Comparison of ENCODE assay signal across 22 cellular contexts in genomic region chr2:149744845-149745244, GRCh38.
DNase-seq lines count a peak whose midpoint lies in the region; ATAC-seq and TF ChIP-seq lines count a peak whose summit lies in the region.
"Had no signal": no experiment of that assay in that cellular context is flagged by ENCODE, and none has a peak within 500 bp of the region (broad histone marks: within the 10 kb centered on the region; RNA-seq: fewer than 3 reads in every experiment).

No MANE protein-coding gene starts in this region.

- no peaks in the 10 kb centered on the region for H3K27me3 ChIP-seq in AG04450 (ENCODE audit: control insufficient read depth, insufficient read depth, low read length)
- H3K27me3 ChIP-seq: heart right ventricle, upper lobe of right lung had no signal

- no peak overlapping the region for H3K4me3 ChIP-seq in AG04450 (ENCODE audit: low read depth, low read length)
- no peak overlapping the region for H3K4me3 ChIP-seq in cardiac fibroblast (replicated peaks in 1 of 2; ENCODE audit: low read depth in 2 of 2, low read length in 2 of 2)
- H3K4me3 ChIP-seq: heart right ventricle, mucosa of descending colon, skin epidermis, upper lobe of right lung had no signal

- no peak for DNase-seq in AG04450 (ENCODE audit: low read depth, low spot score)
- DNase-seq in M059J (ENCODE audit: low read depth), result peak; percentile 45
- DNase-seq in cardiac fibroblast (ENCODE audit: low read depth in 2 of 2), result peak; percentile 62 to 75
- DNase-seq in iris pigment epithelial cell (ENCODE audit: low read depth), result peak; percentile 83
- DNase-seq in T1000 (lab: John Stamatoyannopoulos, UW), result no peak
- DNase-seq: ACHN; activated CD4-positive, alpha-beta T cell treated with anti-CD3 and anti-CD28 coated beads, Interleukin-2, amount 50 U/mL, for 1 hour; activated T-cell treated with anti-CD3 and anti-CD28 coated beads, Interleukin-2, amount 50 U/mL, for 1 hour; caudate nucleus; GF-D8; heart right ventricle; KG1; mucosa of descending colon; NCI-H1417 treated with DMSO at 0.1 percent for 48 hours; nucleus accumbens; stimulated activated naive CD4-positive, alpha-beta T cell treated with Interleukin-2 at 50 U/mL for 16 hours; upper lobe of right lung had no signal

- ATAC-seq in HG02610 (IDR thresholded peaks at IDR 0.05; ENCODE audit: unreplicated experiment), result no peak
- ATAC-seq in GM21390 (IDR thresholded peaks at IDR 0.05; ENCODE audit: unreplicated experiment), result no peak
- ATAC-seq in GM19467 (IDR thresholded peaks at IDR 0.05; ENCODE audit: unreplicated experiment), result no peak
- ATAC-seq: heart right ventricle, mucosa of descending colon, upper lobe of right lung had no signal

- CTCF ChIA-PET in AG04450 (lab: Charles Lee), result interaction anchor here (0.6 to 1.3 kb wide), 3 partner anchors 12 to 264 kb away, joined by 3 read pairs; no protein-coding TSS in a partner anchor

- POLR2A ChIA-PET in AG04450 (lab: Yijun Ruan, JAX), result interaction anchor here (0.6 to 1.3 kb wide), 3 partner anchors 96 to 1287 kb away, joined by 4 to 5 read pairs (median 4); no protein-coding TSS in a partner anchor

- no peaks in the 10 kb centered on the region for H3K9me3 ChIP-seq in AG04450 (ENCODE audit: control insufficient read depth, insufficient read depth, low read length)
- H3K9me3 ChIP-seq: heart right ventricle, mucosa of descending colon, upper lobe of right lung had no signal

- peak overlapping the region; percentile 59 for H3K27ac ChIP-seq in AG04450 (ENCODE audit: low read depth, low read length)
- H3K27ac ChIP-seq: heart right ventricle, HL-60, skin epidermis, upper lobe of right lung had no signal

- TF ChIP-seq CTCF in AG04450 (IDR thresholded peaks at IDR 0.05; ENCODE audit: low read depth, low read length), result no peak
- TF ChIP-seq CTCF in cardiac fibroblast (IDR thresholded peaks at IDR 0.05; ENCODE audit: low read depth, low read length), result no peak

Comparison
In these comparisons a context has a peak if more than half of its experiments do, and no peak if none do; other contexts are left out.
1. DNase-seq: peak in M059J (single experiment), cardiac fibroblast (2 of 2) and iris pigment epithelial cell (single experiment); none in AG04450 (single experiment) and T1000 (single experiment).